Comparison of ENCODE assay signal across 10 cellular contexts in the genomic region with DNA sequence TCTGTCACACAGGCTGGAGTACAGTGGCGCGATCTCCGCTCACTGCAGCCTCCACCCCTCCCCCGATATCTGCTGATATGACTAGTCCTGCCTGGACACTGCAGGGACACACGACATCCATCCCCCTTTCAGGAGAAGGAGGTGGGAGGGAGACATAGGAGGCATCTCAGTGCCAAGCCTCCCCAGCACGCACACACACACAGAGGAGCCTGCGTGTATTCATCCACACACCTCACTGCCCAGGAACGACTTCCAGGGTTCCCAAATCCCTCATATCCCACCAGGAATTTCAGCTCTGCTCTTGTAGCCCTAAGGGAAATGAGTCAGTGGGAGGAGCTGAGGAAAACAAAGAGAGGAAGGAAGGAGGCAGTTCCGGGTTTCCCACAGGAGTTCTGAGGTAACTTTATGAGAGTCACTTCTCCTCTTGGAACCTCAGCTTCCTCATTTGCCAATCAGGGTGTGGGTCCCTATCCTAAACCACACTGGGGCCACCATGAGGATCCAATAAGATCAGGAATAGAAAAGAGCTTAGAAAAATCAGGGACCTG. TPM values are rescaled to one million over a fixed set of nuclear protein-coding genes. Genes with fewer than 3 reads are reported as not detected.
DNase-seq lines count a peak whose midpoint lies in the region; ATAC-seq, FAIRE-seq and TF ChIP-seq lines count a peak whose summit lies in the region.
"Had no signal": no experiment of that assay in that cellular context is flagged by ENCODE, and none has a peak within 500 bp of the region (broad histone marks: within the 10 kb centered on the region; RNA-seq: fewer than 3 reads in every experiment).

No MANE protein-coding gene starts in this region.

- POLR2A ChIA-PET in K562 (lab: Yijun Ruan, JAX): interaction anchor here (0.6 to 1.4 kb wide), 7 partner anchors 11 to 1166 kb away, joined by 3 to 8 read pairs (median 3); no protein-coding TSS in a partner anchor

- peak overlapping the region; percentile 74 for H3K27ac ChIP-seq in K562 (ENCODE audit: extremely low read depth, low read depth, low read length)
- H3K27ac ChIP-seq in upper lobe of right lung: peak overlapping the region; percentile 81
- H3K27ac ChIP-seq: cardiac muscle cell had no signal

- H3K9me3 ChIP-seq in K562 (replicated peaks; ENCODE audit: control insufficient read depth, insufficient read depth, low read depth, low read length) (no peaks in the 10 kb centered on the region), upper lobe of right lung (no peaks in the 10 kb centered on the region)

- TF ChIP-seq POLR2A in K562 (conservative IDR thresholded peaks at IDR 0.05): 0 out of 2 replicates have a peak, but pooled peaks have one; percentile 32

- H4K20me1 ChIP-seq in K562 (replicated peaks; ENCODE audit: control insufficient read depth, insufficient read depth, low read length): no peaks in the 10 kb centered on the region

- in situ Hi-C loops in K562 (cut with MboI): no loop called here

- peak; percentile 87 for FAIRE-seq in K562 (lab: Jason Lieb, UNC)

- no peaks in the 10 kb centered on the region for H3K9me1 ChIP-seq in K562 (ENCODE audit: control insufficient read depth, insufficient read depth, low read length)

- H3K79me2 ChIP-seq in K562 (ENCODE audit: control insufficient read depth, insufficient read depth, low read length): peaks cover 6% of the 10 kb centered on the region; the same call in 1 of the 3 replicates

- H3K9ac ChIP-seq in K562 (ENCODE audit: insufficient read depth in 1 of 2, low read depth in 2 of 2, low read length in 2 of 2): peak overlapping the region; percentile 53 to 59; a peak in 3 of 4 replicates

- under 1% methylated on average over 9 of the region's 9 CpGs for WGBS in K562 (ENCODE audit: insufficient coverage, low coverage, missing lambda C conversion rate)

- BruUV-seq in K562 (replicated peaks; lab: Mats Ljungman, UMichigan): no TSS peak

- H3K4me3 ChIP-seq in K562 (peak overlapping the region; percentile 14), kidney epithelial cell (ENCODE audit: low read depth, low read length) (no peak overlapping the region), upper lobe of right lung (no peak overlapping the region)
- H3K4me3 ChIP-seq: cardiac muscle cell had no signal

- intact Hi-C loops in K562 (cut with micrococcal nuclease) (no loop called here), upper lobe of right lung (cut with DNase I) (no loop called here)

- H3K4me1 ChIP-seq in K562 (replicated peaks in 1 of 2; ENCODE audit: control insufficient read depth in 2 of 2, insufficient read depth in 2 of 2, low read length in 2 of 2) (peaks cover 20 to 35% of the 10 kb centered on the region in 2 experiments), upper lobe of right lung (peaks cover 23% of the 10 kb centered on the region)

- TF ChIP-seq EP300 in K562 (IDR thresholded peaks at IDR 0.05; ENCODE audit: low read length): no peak; the same call in 1 of the 2 replicates

- TF ChIP-seq CTCF in K562 (IDR thresholded peaks at IDR 0.05 in 2 of 3, conservative IDR thresholded peaks at IDR 0.05 in 1 of 3; ENCODE audit: insufficient read depth in 2 of 3, low read depth in 1 of 3, low read length in 3 of 3): no peak
- TF ChIP-seq CTCF in kidney epithelial cell (IDR thresholded peaks at IDR 0.05; ENCODE audit: insufficient read depth, low read length, poor library complexity, severe bottlenecking): no peak
- TF ChIP-seq CTCF in upper lobe of right lung (IDR thresholded peaks at IDR 0.05): no peak
- TF ChIP-seq CTCF in GM20000 (IDR thresholded peaks at IDR 0.05; ENCODE audit: extremely low read depth, missing control alignments): no peak

- CTCF ChIA-PET in K562 (lab: Yijun Ruan, JAX; ENCODE audit: low intra/inter-chr PET ratio): no interaction called here

- DNase-seq in DMS53 (lab: John Stamatoyannopoulos, UW) (peak; percentile 45), DMS53 treated with DMSO at 0.1 percent for 48 hours (lab: John Stamatoyannopoulos, UW; ENCODE audit: unreplicated experiment) (no peak), K562 (ENCODE audit: extremely low read depth in 1 of 4, low spot score in 3 of 4) (peak; percentile 79 to 89 (median 80)), kidney epithelial cell (ENCODE audit: low read depth) (peak; percentile 48), upper lobe of right lung (no peak), GM20000 (ENCODE audit: low spot score) (no peak), COR-L47 (lab: John Stamatoyannopoulos, UW) (no peak)
- DNase-seq: stimulated activated CD4-positive, alpha-beta T cell treated with anti-CD3 and anti-CD28 coated beads, Interleukin-12 subunit alpha, Interleukin-12 subunit beta, amount 100 ng/mL, for 4 hours had no signal

- no peaks in the 10 kb centered on the region for H3K27me3 ChIP-seq in K562 (ENCODE audit: control insufficient read depth in 2 of 2, insufficient read depth in 2 of 2, low read length in 2 of 2)
- no peaks in the 10 kb centered on the region for H3K27me3 ChIP-seq in kidney epithelial cell (ENCODE audit: control insufficient read depth, insufficient read depth, low read length)
- H3K27me3 ChIP-seq in upper lobe of right lung: no peaks in the 10 kb centered on the region
- H3K27me3 ChIP-seq: cardiac muscle cell had no signal

- H3K36me3 ChIP-seq in K562 (ENCODE audit: control insufficient read depth, insufficient read depth, low read length): no peaks in the 10 kb centered on the region
- no peaks in the 10 kb centered on the region for H3K36me3 ChIP-seq in kidney epithelial cell (ENCODE audit: control insufficient read depth, insufficient read depth, low read length)
- no peaks in the 10 kb centered on the region for H3K36me3 ChIP-seq in upper lobe of right lung
- H3K36me3 ChIP-seq: cardiac muscle cell had no signal

- peak; percentile 82 for ATAC-seq in K562
- ATAC-seq in upper lobe of right lung: peak; percentile 85
- ATAC-seq in GM19328 (IDR thresholded peaks at IDR 0.05; ENCODE audit: unreplicated experiment): no peak

- peak overlapping the region; percentile 78 for H3K4me2 ChIP-seq in K562 (ENCODE audit: insufficient read depth, low read length)

- no peak for TF ChIP-seq RAD21 in K562 (CRISPR knock-in tag; conservative IDR thresholded peaks at IDR 0.05 in 1 of 2, IDR thresholded peaks at IDR 0.05 in 1 of 2)

- peak overlapping the region; percentile 84 for H2AFZ ChIP-seq in K562 (ENCODE audit: low read depth, low read length)

TF ChIP-seq in K562, 482 proteins besides CTCF, POLR2A, EP300 and RAD21 (continues in another document):
- TF ChIP-seq DPF2 (IDR thresholded peaks at IDR 0.05) (peak; percentile 18; the same call in 1 of the 2 replicates), ZKSCAN1 (IDR thresholded peaks at IDR 0.05; ENCODE audit: low read depth, low read length) (no peak), KDM1A (IDR thresholded peaks at IDR 0.05) (peak in 1 of 2 experiments; percentile 94; a peak in 2 of 4 replicates), SMAD4 (CRISPR knock-in tag; conservative IDR thresholded peaks at IDR 0.05) (peak; percentile 4; the same call in 1 of the 2 replicates), RBBP5 (IDR thresholded peaks at IDR 0.05; ENCODE audit: borderline replicate concordance, insufficient read depth, low read length, poor library complexity, severe bottlenecking) (peak; percentile 37), BDP1 (IDR thresholded peaks at IDR 0.05; ENCODE audit: insufficient read depth, insufficient read length) (no peak), BRD9 (IDR thresholded peaks at IDR 0.05; ENCODE audit: low read depth, partially characterized antibody) (peak; percentile 25), POLR2B (IDR thresholded peaks at IDR 0.05; ENCODE audit: low read depth, partially characterized antibody) (peak; percentile 34)

RNA-seq across cellular contexts. Expression of gene ACER3, which starts 37.2 kb away (rescaled TPM):
- total RNA-seq in K562 (2011; cell fraction: chromatin; rRNA removed; ENCODE audit: low replicate concordance): 28.7 and 32.1 TPM in 2 replicates
- total RNA-seq in K562 (2011; cell fraction: nucleolus; rRNA removed): 16.7 and 18.3 TPM in 2 replicates
- total RNA-seq in K562 (2011; cell fraction: nucleoplasm; rRNA removed): 17.2 and 24.5 TPM in 2 replicates
- total RNA-seq in K562 (2014; rRNA removed): 5.6 and 7.5 TPM in 2 replicates
- total RNA-seq in K562 (2014; rRNA removed; fragmentation: Illumina TruSeq; extraction: Trizol): 9.5 and 13.3 TPM in 2 replicates
- 8.6 and 10.3 TPM in 2 replicates for total RNA-seq in K562 (2015; rRNA removed; fragmentation: Illumina TruSeq; extraction: Trizol)
- total RNA-seq in K562 (2021): 10.5 and 13.1 TPM in 2 replicates
- polyA plus RNA-seq in K562 (2011; rRNA removed): 18.7 and 23.8 TPM in 2 replicates
- 6.5 and 9.3 TPM in 2 replicates for polyA plus RNA-seq in K562 (2011; cell fraction: cytosol; rRNA removed)
- 11.8 and 12.2 TPM in 2 replicates for polyA plus RNA-seq in K562 (2011; cell fraction: nucleus; rRNA removed)
- polyA plus RNA-seq in K562 (2012): 6.9 and 7.1 TPM in 2 replicates
- polyA plus RNA-seq in K562 (2014; fragmentation: Illumina TruSeq; extraction: Trizol): 8.2 and 11.3 TPM in 2 replicates
- polyA plus RNA-seq in K562 (2014; fragmentation: Nextera tagmentation; extraction: Ambion mirVana): 1 to 10 TPM; 2.0 to 3.0 TPM
- 6.1 and 6.2 TPM in 2 replicates for polyA plus RNA-seq in K562 (2014; rRNA removed)
- polyA minus RNA-seq in K562 (2011; rRNA and poly(A)+ RNA removed): 21.6 and 23.6 TPM in 2 replicates
- 5.0 and 5.7 TPM in 2 replicates for polyA minus RNA-seq in K562 (2011; cell fraction: cytosol; rRNA and poly(A)+ RNA removed)
- polyA minus RNA-seq in K562 (2011; cell fraction: nucleus; rRNA and poly(A)+ RNA removed): 14.5 and 14.7 TPM in 2 replicates
- 20.8 and 27.6 TPM in 2 replicates for total RNA-seq in kidney epithelial cell
- 42.2 TPM for total RNA-seq in upper lobe of right lung

RNA-seq across cellular contexts. Expression of gene TSKU, which starts 40.4 kb away (rescaled TPM):
- 11.1 and 28.4 TPM in 2 replicates for total RNA-seq in K562 (2011; cell fraction: chromatin; rRNA removed; ENCODE audit: low replicate concordance)
- 25.8 and 29.7 TPM in 2 replicates for total RNA-seq in K562 (2011; cell fraction: nucleolus; rRNA removed)
- 21.8 and 26.4 TPM in 2 replicates for total RNA-seq in K562 (2011; cell fraction: nucleoplasm; rRNA removed)
- 8.4 and 14.1 TPM in 2 replicates for total RNA-seq in K562 (2014; rRNA removed)
- 3.3 and 4.2 TPM in 2 replicates for total RNA-seq in K562 (2014; rRNA removed; fragmentation: Illumina TruSeq; extraction: Trizol)
- total RNA-seq in K562 (2015; rRNA removed; fragmentation: Illumina TruSeq; extraction: Trizol): 6.6 and 6.8 TPM in 2 replicates
- 11.9 and 14.1 TPM in 2 replicates for total RNA-seq in K562 (2021)
- polyA plus RNA-seq in K562 (2011; rRNA removed): 10.1 and 13.8 TPM in 2 replicates
- 13.9 and 37.3 TPM in 2 replicates for polyA plus RNA-seq in K562 (2011; cell fraction: cytosol; rRNA removed)
- polyA plus RNA-seq in K562 (2011; cell fraction: nucleus; rRNA removed): 7.1 and 14.0 TPM in 2 replicates
- polyA plus RNA-seq in K562 (2012): 11.1 and 12.1 TPM in 2 replicates
- 8.4 and 12.1 TPM in 2 replicates for polyA plus RNA-seq in K562 (2014; fragmentation: Illumina TruSeq; extraction: Trizol)
- polyA plus RNA-seq in K562 (2014; fragmentation: Nextera tagmentation; extraction: Ambion mirVana): 1 to 10 TPM in 1 of 2 experiments, under 1 TPM in 1; 0.60 to 1.0 TPM
- polyA plus RNA-seq in K562 (2014; rRNA removed): 9.1 and 12.3 TPM in 2 replicates
- polyA minus RNA-seq in K562 (2011; rRNA and poly(A)+ RNA removed): 7.3 and 10.2 TPM in 2 replicates
- 11.4 and 12.7 TPM in 2 replicates for polyA minus RNA-seq in K562 (2011; cell fraction: cytosol; rRNA and poly(A)+ RNA removed)
- polyA minus RNA-seq in K562 (2011; cell fraction: nucleus; rRNA and poly(A)+ RNA removed): 12.3 and 13.4 TPM in 2 replicates
- total RNA-seq in kidney epithelial cell: 59.5 and 67.6 TPM in 2 replicates
- 18.1 TPM for total RNA-seq in upper lobe of right lung

Comparison
In these comparisons a context has a peak if more than half of its experiments do, and no peak if none do; other contexts are left out.
1. DNase-seq: peak in DMS53 (single experiment), K562 (4 of 4) and kidney epithelial cell (single experiment); none in DMS53 treated with DMSO at 0.1 percent for 48 hours (single experiment), upper lobe of right lung (single experiment), GM20000 (single experiment) and COR-L47 (single experiment).